8 cellular contexts compared by ENCODE assay signal in the genomic region with DNA sequence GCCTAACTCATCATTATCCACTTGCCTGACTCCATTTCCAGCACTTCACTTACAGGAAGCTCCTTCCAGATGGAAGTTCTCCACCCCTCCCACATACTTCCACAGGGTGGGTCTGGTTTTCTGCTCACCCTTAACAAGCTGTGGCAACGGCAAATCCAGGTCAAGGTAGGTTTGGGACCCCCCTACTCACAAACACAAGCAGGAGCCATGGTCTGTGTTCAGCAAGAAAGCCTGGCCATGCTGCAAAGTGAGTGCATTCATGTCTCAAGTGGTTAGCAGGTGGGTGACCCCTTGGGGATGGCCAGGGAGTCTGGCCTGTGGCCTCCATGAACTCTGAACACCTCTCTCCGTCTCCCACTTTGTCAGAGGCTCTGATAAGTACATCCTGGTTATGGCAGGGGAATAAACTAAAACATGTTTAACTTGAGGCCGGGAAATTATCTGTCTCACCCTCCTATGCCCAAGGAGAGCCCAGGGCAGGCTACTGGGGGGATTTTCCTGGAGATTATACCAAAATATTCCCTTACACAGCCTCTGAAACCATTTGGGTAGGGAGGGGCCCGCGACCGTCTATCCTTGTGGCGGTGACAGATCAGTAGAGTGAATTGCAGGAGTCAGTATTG. TPM values are rescaled to one million over a fixed set of nuclear protein-coding genes. Genes with fewer than 3 reads are reported as not detected.
DNase-seq lines count a peak whose midpoint lies in the region; ATAC-seq and TF ChIP-seq lines count a peak whose summit lies in the region.

No MANE protein-coding gene starts in this region.

- peak overlapping the region; percentile 88 for H2AFZ ChIP-seq in IMR-90 (replicated peaks; ENCODE audit: low read length, poor library complexity)

- no peak for TF ChIP-seq RAD21 in IMR-90 (IDR thresholded peaks at IDR 0.05; ENCODE audit: low read length)

- TF ChIP-seq POLR2A in IMR-90 (IDR thresholded peaks at IDR 0.05; ENCODE audit: low read depth, low read length), result peak; percentile 28; the same call in 1 of the 2 replicates

- H4K5ac ChIP-seq in IMR-90 (ENCODE audit: low read depth, low read length), result peak overlapping the region; percentile 52

- BruUV-seq in IMR-90 (replicated peaks; lab: Mats Ljungman, UMichigan), result no TSS peak

- H3K23ac ChIP-seq in IMR-90 (ENCODE audit: low read depth, low read length), result peak overlapping the region; percentile 50

- H3K4me1 ChIP-seq in IMR-90 (ENCODE audit: control insufficient read depth, insufficient read depth, low read length) (peaks cover 10% of the 10 kb centered on the region), mononuclear cell (ENCODE audit: insufficient read depth, low read length) (peaks cover 37% of the 10 kb centered on the region)

- no peak overlapping the region for H3K56ac ChIP-seq in IMR-90 (ENCODE audit: extremely low read depth, insufficient read depth, low read length)

- dilution Hi-C loops in IMR-90 (cut with HindIII; ENCODE audit: low sequenced_read_pairs, unreplicated experiment), result no loop called here

- peaks cover 22 to 48% of the 10 kb centered on the region in 2 experiments for H3K79me1 ChIP-seq in IMR-90 (ENCODE audit: low read depth in 1 of 2, low read length in 2 of 2)

- DNase-seq in IMR-90 (no peak), cardiac fibroblast (ENCODE audit: low read depth in 2 of 2) (peak in 1 of 2 donors; percentile 18), NCI-H2029 treated with DMSO at 0.1 percent for 48 hours (lab: John Stamatoyannopoulos, UW) (no peak), 8988T (no peak)
- no peak for DNase-seq in central memory CD4-positive, alpha-beta T cell

- H3K27ac ChIP-seq in 22Rv1 (peak overlapping the region; percentile 58), IMR-90 (ENCODE audit: insufficient read depth, low read length) (peak overlapping the region; percentile 64)

- POLR2A ChIA-PET in IMR-90 (lab: Charles Lee; ENCODE audit: unreplicated experiment), result interaction anchor here (0.6 kb wide), 1 partner anchor 42 kb away, joined by 4 read pairs; no protein-coding TSS in a partner anchor

- H3K9me3 ChIP-seq in IMR-90 (ENCODE audit: control insufficient read depth, insufficient read depth, low read length), result no peaks in the 10 kb centered on the region
- no peaks in the 10 kb centered on the region for H3K9me3 ChIP-seq in mononuclear cell (ENCODE audit: low read depth, low read length)

- H2BK15ac ChIP-seq in IMR-90 (ENCODE audit: low read depth, low read length), result 0 out of 3 replicates have a peak overlapping the region, but pooled peaks have one; percentile 28

- no peak for TF ChIP-seq CTCF in 22Rv1 (IDR thresholded peaks at IDR 0.05)
- TF ChIP-seq CTCF in IMR-90 (conservative IDR thresholded peaks at IDR 0.05; ENCODE audit: low read depth, low read length), result no peak
- TF ChIP-seq CTCF in cardiac fibroblast (IDR thresholded peaks at IDR 0.05; ENCODE audit: low read depth, low read length), result no peak

- no peak overlapping the region for H2BK5ac ChIP-seq in IMR-90 (ENCODE audit: low read depth, low read length, poor library complexity, severe bottlenecking)

- H3K4me3 ChIP-seq in IMR-90 (ENCODE audit: insufficient read depth, low read depth, low read length) (peak overlapping the region; percentile 79), cardiac fibroblast (replicated peaks in 1 of 2; ENCODE audit: low read depth in 2 of 2, low read length in 2 of 2) (peak overlapping the region; percentile 88 to 92), mononuclear cell (ENCODE audit: low read length) (peak overlapping the region; percentile 83)

- peaks cover 10% of the 10 kb centered on the region for H3K9me1 ChIP-seq in IMR-90 (ENCODE audit: insufficient read depth, low read length)

- peak overlapping the region; percentile 87 for H2AK9ac ChIP-seq in IMR-90 (replicated peaks; ENCODE audit: low read depth, low read length, poor library complexity)

- H3K18ac ChIP-seq in IMR-90 (ENCODE audit: low read depth, low read length), result peak overlapping the region; percentile 18; the same call in 1 of the 2 replicates

- peak overlapping the region; percentile 78 for H3K9ac ChIP-seq in IMR-90 (ENCODE audit: low read depth, low read length)

- peak overlapping the region; percentile 71 for H2AK5ac ChIP-seq in IMR-90 (ENCODE audit: low read depth, low read length)

- peak overlapping the region; percentile 99 for H3K4me2 ChIP-seq in IMR-90 (ENCODE audit: low read depth, low read length)

- peaks cover 8% of the 10 kb centered on the region; the same call in 1 of the 2 replicates for H4K20me1 ChIP-seq in IMR-90 (ENCODE audit: insufficient read depth, low read length)

- peak overlapping the region; percentile 7 to 61; a peak in 3 of 4 replicates for H4K8ac ChIP-seq in IMR-90 (ENCODE audit: low read depth in 2 of 2, low read length in 2 of 2)

- H2BK20ac ChIP-seq in IMR-90 (ENCODE audit: low read depth, low read length), result peak overlapping the region; percentile 6; the same call in 1 of the 2 replicates

- intact Hi-C loops in IMR-90 (cut with micrococcal nuclease), result loop anchor here (2.0 kb wide), 1 partner anchor 84 kb away; a partner anchor contains a TSS

- in situ Hi-C loops in IMR-90 (cut with MboI; ENCODE audit: low sequenced_read_pairs), result loop anchor here (25.0 kb wide), 1 partner anchor 640 kb away; a partner anchor contains a TSS

- peaks cover 1% of the 10 kb centered on the region; the same call in 1 of the 2 replicates for H3K36me3 ChIP-seq in IMR-90 (ENCODE audit: control insufficient read depth, insufficient read depth, low read length)

- peak overlapping the region; percentile 44; the same call in 1 of the 2 replicates for H4K91ac ChIP-seq in IMR-90 (ENCODE audit: insufficient read depth, low read depth, low read length)

- ATAC-seq in IMR-90 (ENCODE audit: low read depth), result no peak
- no peak for ATAC-seq in GM18511 (IDR thresholded peaks at IDR 0.05; ENCODE audit: unreplicated experiment)

- no peaks in the 10 kb centered on the region for H3K27me3 ChIP-seq in IMR-90 (ENCODE audit: control insufficient read depth, insufficient read depth, low read length)
- H3K27me3 ChIP-seq in mononuclear cell (ENCODE audit: insufficient read depth, low read length), result no peaks in the 10 kb centered on the region

- CTCF ChIA-PET in IMR-90 (lab: Yijun Ruan, JAX), result no interaction called here

- peak overlapping the region; percentile 80; the same call in 1 of the 2 replicates for H3K14ac ChIP-seq in IMR-90 (replicated peaks; ENCODE audit: low read depth, low read length)

- no CpG with 5 or more reads among the region's 7 CpGs for WGBS in IMR-90 (ENCODE audit: extremely low coverage in 2 of 2, insufficient read length in 1 of 2), 2 experiments

- H2BK120ac ChIP-seq in IMR-90 (ENCODE audit: low read depth, low read length), result peak overlapping the region; percentile 16; the same call in 1 of the 2 replicates

- peak overlapping the region; percentile 54 for H3K4ac ChIP-seq in IMR-90 (ENCODE audit: low read depth, low read length)

TF ChIP-seq in IMR-90, 13 proteins besides CTCF, POLR2A, EP300 and RAD21:
- TF ChIP-seq RFX5 (IDR thresholded peaks at IDR 0.05; ENCODE audit: low read depth, low read length) (no peak), MXI1 (IDR thresholded peaks at IDR 0.05; ENCODE audit: borderline replicate concordance, low read depth, low read length) (no peak), CHD1 (IDR thresholded peaks at IDR 0.05; ENCODE audit: low read depth, low read length) (no peak)
TF ChIP-seq in IMR-90: peak in this region for 0.

RNA-seq across cellular contexts. Expression of a gene that starts 0.8 kb away (rescaled TPM):
- total RNA-seq in IMR-90 (2012; rRNA removed), result 136 and 164 TPM in 2 replicates
- 311 and 378 TPM in 2 replicates for polyA plus RNA-seq in IMR-90 (2012; rRNA removed)
- 71.3 and 117 TPM in 2 replicates for polyA plus RNA-seq in IMR-90 (2012; cell fraction: cytosol; rRNA removed)
- 84.0 and 137 TPM in 2 replicates for polyA plus RNA-seq in IMR-90 (2012; cell fraction: nucleus; rRNA removed; ENCODE audit: low replicate concordance)
- total RNA-seq in mononuclear cell, result 99.7 TPM
